Comparison of ENCODE assay signal across 1 cellular context in genomic region chr15:31782016-31782783, GRCh38.
TF ChIP-seq lines count a peak whose summit lies in the region.

No MANE protein-coding gene starts in this region.

TF ChIP-seq in WTC11, 78 proteins besides CTCF, POLR2A, EP300 and RAD21 (continued from another document):
- TF ChIP-seq MLX (CRISPR knock-in tag; IDR thresholded peaks at IDR 0.05) (no peak), TCF7 (CRISPR knock-in tag; IDR thresholded peaks at IDR 0.05; ENCODE audit: low read depth) (no peak), E2F1 (CRISPR knock-in tag; IDR thresholded peaks at IDR 0.05) (no peak), ZNF532 (CRISPR knock-in tag; IDR thresholded peaks at IDR 0.05; ENCODE audit: borderline replicate concordance) (no peak), NFE2L1 (CRISPR knock-in tag; IDR thresholded peaks at IDR 0.05) (no peak), USF1 (CRISPR knock-in tag; IDR thresholded peaks at IDR 0.05) (no peak), FOXP1 (CRISPR knock-in tag; IDR thresholded peaks at IDR 0.05; ENCODE audit: borderline replicate concordance) (no peak)
